8 cellular contexts compared by ENCODE assay signal in genomic region chr2:112437405-112437831, GRCh38. TPM values are rescaled to one million over a fixed set of nuclear protein-coding genes. Genes with fewer than 3 reads are reported as not detected.
A peak's percentile ranks its signal among the peaks of the same experiment; 100 is the strongest.
DNase-seq lines count a peak whose midpoint lies in the region; ATAC-seq, FAIRE-seq and TF ChIP-seq lines count a peak whose summit lies in the region.
"Not testable (repeated sequence)": the region's sequence is repeated elsewhere in the genome, so short reads cannot be mapped to it uniquely, and the experiment has no call there.

No MANE protein-coding gene starts in this region.

- H4K8ac ChIP-seq in mesenchymal stem cell (ENCODE audit: low read length), result not testable (repeated sequence)

- not testable (repeated sequence) for H3K18ac ChIP-seq in mesenchymal stem cell (ENCODE audit: low read depth in 1 of 2, low read length in 2 of 2)

- not testable (repeated sequence) for BruUV-seq in K562 (replicated peaks; lab: Mats Ljungman, UMichigan)

- not testable (repeated sequence) for TF ChIP-seq POLR2A in K562 (conservative IDR thresholded peaks at IDR 0.05); spleen (IDR thresholded peaks at IDR 0.05)

- not testable (repeated sequence) for H3K14ac ChIP-seq in mesenchymal stem cell (ENCODE audit: low read length in 2 of 2)

- H4K20me1 ChIP-seq in K562 (replicated peaks; ENCODE audit: control insufficient read depth, insufficient read depth, low read length), result not testable (repeated sequence)

- POLR2A ChIA-PET in K562 (lab: Yijun Ruan, JAX), result not testable (repeated sequence)

- intact Hi-C loops in K562 (cut with micrococcal nuclease); Right ventricle myocardium inferior (cut with DNase I); kidney (cut with DNase I): not testable (repeated sequence)
- intact Hi-C loops in spleen (cut with DNase I; ENCODE audit: low total_unique reads), result loop anchor here (10.0 kb wide), 1 partner anchor 313 kb away; no protein-coding TSS in a partner anchor

- H3K4ac ChIP-seq in mesenchymal stem cell (ENCODE audit: low read depth in 1 of 2, low read length in 2 of 2), result not testable (repeated sequence)

- TF ChIP-seq CTCF in K562 (IDR thresholded peaks at IDR 0.05 in 2 of 3, conservative IDR thresholded peaks at IDR 0.05 in 1 of 3; ENCODE audit: insufficient read depth in 2 of 3, low read depth in 1 of 3, low read length in 3 of 3); choroid plexus epithelial cell (conservative IDR thresholded peaks at IDR 0.05; ENCODE audit: low read depth, low read length); fibroblast of mammary gland (conservative IDR thresholded peaks at IDR 0.05; ENCODE audit: control insufficient read depth, insufficient read depth, low read depth, low read length); kidney (IDR thresholded peaks at IDR 0.05; ENCODE audit: borderline replicate concordance, extremely low read depth, insufficient read depth); spleen (IDR thresholded peaks at IDR 0.05 in 8 of 11, conservative IDR thresholded peaks at IDR 0.05 in 3 of 11): not testable (repeated sequence)

- not testable (repeated sequence) for H2AFZ ChIP-seq in K562 (ENCODE audit: low read depth, low read length); mesenchymal stem cell (ENCODE audit: low read depth, low read length)

- DNase-seq in ELF-1 (ENCODE audit: low read depth, low spot score) (peak; percentile 27), K562 (ENCODE audit: extremely low read depth in 1 of 4, low spot score in 3 of 4) (peak in 1 of 4 experiments; percentile 21), choroid plexus epithelial cell (ENCODE audit: low read depth) (peak; percentile 16), fibroblast of mammary gland (ENCODE audit: low read depth) (peak; percentile 12), Right ventricle myocardium inferior (ENCODE audit: missing footprints) (peak; percentile 32), kidney (peak; percentile 65), mesenchymal stem cell (peak; percentile 16), spleen (peak; percentile 67)

- H2BK5ac ChIP-seq in mesenchymal stem cell (ENCODE audit: low read depth, low read length, poor library complexity, severe bottlenecking), result not testable (repeated sequence)

- H3K4me1 ChIP-seq in K562 (replicated peaks in 1 of 2; ENCODE audit: control insufficient read depth in 2 of 2, insufficient read depth in 2 of 2, low read length in 2 of 2) (peaks cover 0 to 24% of the 10 kb centered on the region in 2 experiments; a peak in 2 of 5 replicates), spleen (peaks cover 0 to 11% (median under 1%) of the 10 kb centered on the region in 6 donors)
- H3K4me1 ChIP-seq in kidney (ENCODE audit: control insufficient read depth in 1 of 2, insufficient read depth in 1 of 2, low read depth in 1 of 2, low read length in 2 of 2); mesenchymal stem cell (ENCODE audit: control insufficient read depth, insufficient read depth, low read depth, low read length): not testable (repeated sequence)

- not testable (repeated sequence) for H3K27ac ChIP-seq in K562 (ENCODE audit: extremely low read depth, low read depth, low read length); kidney (ENCODE audit: low read depth in 2 of 2, low read length in 2 of 2); mesenchymal stem cell (ENCODE audit: low read length, poor library complexity, severe bottlenecking); spleen

- peak; percentile 69 for ATAC-seq in K562
- not testable (repeated sequence) for ATAC-seq in Right ventricle myocardium inferior

- peak overlapping the region in 1 of 2 experiments; percentile 17; a peak in 1 of 4 replicates for H3K9ac ChIP-seq in K562 (ENCODE audit: insufficient read depth in 1 of 2, low read depth in 2 of 2, low read length in 2 of 2)
- not testable (repeated sequence) for H3K9ac ChIP-seq in kidney (ENCODE audit: low read length in 2 of 2); mesenchymal stem cell (ENCODE audit: low read length)

- CTCF ChIA-PET in K562 (lab: Yijun Ruan, JAX; ENCODE audit: low intra/inter-chr PET ratio), result not testable (repeated sequence)

- not testable (repeated sequence) for H2BK15ac ChIP-seq in mesenchymal stem cell (ENCODE audit: low read depth, poor library complexity, severe bottlenecking)

- H3K36me3 ChIP-seq in K562 (ENCODE audit: control insufficient read depth, insufficient read depth, low read length); kidney (ENCODE audit: control insufficient read depth in 1 of 2, insufficient read depth in 2 of 2, low read length in 2 of 2); mesenchymal stem cell (ENCODE audit: control insufficient read depth in 1 of 2, insufficient read depth in 2 of 2, low read depth in 1 of 2, low read length in 2 of 2); spleen: not testable (repeated sequence)

- H3K27me3 ChIP-seq in K562 (ENCODE audit: control insufficient read depth in 2 of 2, insufficient read depth in 2 of 2, low read length in 2 of 2); mesenchymal stem cell (ENCODE audit: control insufficient read depth in 1 of 2, insufficient read depth in 1 of 2, low read length in 2 of 2): not testable (repeated sequence)
- peaks cover 0 to 13% (median 0%) of the 10 kb centered on the region in 7 donors for H3K27me3 ChIP-seq in spleen (replicated peaks in 1 of 7)

- not testable (repeated sequence) for H4K91ac ChIP-seq in mesenchymal stem cell (ENCODE audit: low read length)

- FAIRE-seq in K562 (lab: Jason Lieb, UNC); kidney (lab: Jason Lieb, UNC): not testable (repeated sequence)

- not testable (repeated sequence) for H2BK120ac ChIP-seq in mesenchymal stem cell (ENCODE audit: low read depth, low read length)

- H3K79me1 ChIP-seq in mesenchymal stem cell (replicated peaks; ENCODE audit: low read length, poor library complexity, severe bottlenecking), result not testable (repeated sequence)

- TF ChIP-seq EP300 in K562 (IDR thresholded peaks at IDR 0.05; ENCODE audit: low read length), result not testable (repeated sequence)

- not testable (repeated sequence) for H3K9me1 ChIP-seq in K562 (ENCODE audit: control insufficient read depth, insufficient read depth, low read length)

- not testable (repeated sequence) for H3K4me3 ChIP-seq in K562; choroid plexus epithelial cell (ENCODE audit: low read depth, low read length); fibroblast of mammary gland (ENCODE audit: control insufficient read depth, low read depth, low read length); kidney (ENCODE audit: low read length in 2 of 2); spleen
- H3K4me3 ChIP-seq in mesenchymal stem cell (ENCODE audit: insufficient read depth in 1 of 2, low read depth in 1 of 2, low read length in 2 of 2), result peak overlapping the region in 1 of 2 experiments; percentile 16

- in situ Hi-C loops in K562 (cut with MboI), result not testable (repeated sequence)

- WGBS in K562 (ENCODE audit: insufficient coverage, low coverage, missing lambda C conversion rate), result 8% methylated on average over 13 of the region's 16 CpGs
- WGBS in mesenchymal stem cell, result 81% methylated on average over 16 of the region's 16 CpGs
- 76 to 85% (median 79%) methylated on average over 14 to 16 of the region's 16 CpGs for WGBS in spleen, 5 donors

- H3K79me2 ChIP-seq in K562 (ENCODE audit: control insufficient read depth, insufficient read depth, low read length), result not testable (repeated sequence)

- TF ChIP-seq RAD21 in K562 (CRISPR knock-in tag; conservative IDR thresholded peaks at IDR 0.05 in 1 of 2, IDR thresholded peaks at IDR 0.05 in 1 of 2), result not testable (repeated sequence)

- H3K23ac ChIP-seq in mesenchymal stem cell (ENCODE audit: low read length in 2 of 2), result not testable (repeated sequence)

- not testable (repeated sequence) for H3K9me3 ChIP-seq in K562 (replicated peaks; ENCODE audit: control insufficient read depth, insufficient read depth, low read depth, low read length); kidney (ENCODE audit: control insufficient read depth in 1 of 2, low read length in 2 of 2); mesenchymal stem cell (ENCODE audit: control insufficient read depth, low read length); spleen

- not testable (repeated sequence) for H3K4me2 ChIP-seq in K562 (ENCODE audit: insufficient read depth, low read length); mesenchymal stem cell (ENCODE audit: low read length, poor library complexity, severe bottlenecking)

- not testable (repeated sequence) for H2BK12ac ChIP-seq in mesenchymal stem cell (ENCODE audit: low read length in 2 of 2)

- H2AK5ac ChIP-seq in mesenchymal stem cell (ENCODE audit: low read length, severe bottlenecking), result not testable (repeated sequence)

RNA-seq across cellular contexts. Expression of gene RGPD8, which starts 4.0 kb away (rescaled TPM):
- total RNA-seq in K562 (2011; cell fraction: chromatin; rRNA removed; ENCODE audit: low replicate concordance), result 3.3 TPM in 1 of 2 replicates, not detected in the other
- 0.13 and 0.33 TPM in 2 replicates for total RNA-seq in K562 (2011; cell fraction: nucleolus; rRNA removed)
- 0.88 and 1.5 TPM in 2 replicates for total RNA-seq in K562 (2011; cell fraction: nucleoplasm; rRNA removed)
- total RNA-seq in K562 (2014; rRNA removed) (0.14 TPM in 1 of 2 replicates, not detected in the other), K562 (2014; rRNA removed; fragmentation: Illumina TruSeq; extraction: Trizol) (0.15 and 0.26 TPM in 2 replicates), K562 (2015; rRNA removed; fragmentation: Illumina TruSeq; extraction: Trizol) (0.11 and 0.38 TPM in 2 replicates), K562 (2021) (0.45 and 0.47 TPM in 2 replicates), Right ventricle myocardium inferior (4.8 TPM), kidney (13.8 TPM), spleen (10 to 100 TPM; 11.1 to 35.4 (median 18.9) TPM)
- polyA plus RNA-seq in K562 (2011; rRNA removed) (0.11 and 0.17 TPM in 2 replicates), K562 (2014; fragmentation: Illumina TruSeq; extraction: Trizol) (0.04 and 0.07 TPM in 2 replicates), K562 (2014; fragmentation: Nextera tagmentation; extraction: Ambion mirVana) (under 1 TPM in 1 of 2 experiments, not detected in 1; 0.03 TPM), K562 (2014; rRNA removed) (0.07 and 0.08 TPM in 2 replicates), kidney (ENCODE audit: insufficient read depth, low read depth, low replicate concordance) (0.77 TPM), spleen (1 to 10 TPM in 1 of 3 donors, under 1 TPM in 2; 0.09 to 1.3 (median 0.49) TPM)
- polyA plus RNA-seq in K562 (2011; cell fraction: cytosol; rRNA removed), result 0.01 TPM in 1 of 2 replicates, not detected in the other
- 0.08 and 0.10 TPM in 2 replicates for polyA plus RNA-seq in K562 (2011; cell fraction: nucleus; rRNA removed)
- 0.10 and 0.12 TPM in 2 replicates for polyA plus RNA-seq in K562 (2012)
- 0.21 and 0.48 TPM in 2 replicates for polyA minus RNA-seq in K562 (2011; rRNA and poly(A)+ RNA removed)
- not detected in 2 replicates for polyA minus RNA-seq in K562 (2011; cell fraction: cytosol; rRNA and poly(A)+ RNA removed)
- polyA minus RNA-seq in K562 (2011; cell fraction: nucleus; rRNA and poly(A)+ RNA removed), result 0.22 and 0.40 TPM in 2 replicates
- 2.5 TPM for polyA plus RNA-seq in mesenchymal stem cell (2013, experiment 1 of 2)
- polyA plus RNA-seq in mesenchymal stem cell (2013, experiment 2 of 2), result 1.9 TPM

RNA-seq across cellular contexts. Expression of gene TTL, which starts 44.5 kb away (rescaled TPM):
- 55.7 and 73.0 TPM in 2 replicates for total RNA-seq in K562 (2011; cell fraction: chromatin; rRNA removed; ENCODE audit: low replicate concordance)
- total RNA-seq in K562 (2011; cell fraction: nucleolus; rRNA removed), result 25.7 and 30.9 TPM in 2 replicates
- 54.3 and 81.5 TPM in 2 replicates for total RNA-seq in K562 (2011; cell fraction: nucleoplasm; rRNA removed)
- total RNA-seq in K562 (2014; rRNA removed) (20.7 and 26.4 TPM in 2 replicates), K562 (2014; rRNA removed; fragmentation: Illumina TruSeq; extraction: Trizol) (54.4 and 57.4 TPM in 2 replicates), K562 (2015; rRNA removed; fragmentation: Illumina TruSeq; extraction: Trizol) (38.8 and 41.6 TPM in 2 replicates), K562 (2021) (51.4 and 53.5 TPM in 2 replicates), Right ventricle myocardium inferior (52.0 TPM), kidney (23.5 TPM), spleen (10 to 100 TPM; 17.6 to 29.8 (median 27.1) TPM)
- polyA plus RNA-seq in K562 (2011; rRNA removed) (26.5 and 34.9 TPM in 2 replicates), K562 (2014; fragmentation: Illumina TruSeq; extraction: Trizol) (37.9 and 41.8 TPM in 2 replicates), K562 (2014; fragmentation: Nextera tagmentation; extraction: Ambion mirVana) (10 to 100 TPM in 1 of 2 experiments, 1 to 10 TPM in 1; 9.4 to 11.2 TPM), K562 (2014; rRNA removed) (23.3 and 28.6 TPM in 2 replicates), kidney (ENCODE audit: insufficient read depth, low read depth, low replicate concordance) (11.1 TPM), spleen (10 to 100 TPM in 1 of 3 donors, 1 to 10 TPM in 2; 8.1 to 12.7 (median 9.1) TPM)
- polyA plus RNA-seq in K562 (2011; cell fraction: cytosol; rRNA removed), result 12.3 and 17.3 TPM in 2 replicates
- 25.6 and 32.6 TPM in 2 replicates for polyA plus RNA-seq in K562 (2011; cell fraction: nucleus; rRNA removed)
- 22.4 and 28.5 TPM in 2 replicates for polyA plus RNA-seq in K562 (2012)
- polyA minus RNA-seq in K562 (2011; rRNA and poly(A)+ RNA removed), result 43.4 and 50.3 TPM in 2 replicates
- polyA minus RNA-seq in K562 (2011; cell fraction: cytosol; rRNA and poly(A)+ RNA removed), result 22.6 and 32.4 TPM in 2 replicates
- 15.6 and 16.8 TPM in 2 replicates for polyA minus RNA-seq in K562 (2011; cell fraction: nucleus; rRNA and poly(A)+ RNA removed)
- 28.0 TPM for polyA plus RNA-seq in mesenchymal stem cell (2013, experiment 1 of 2)
- 27.8 TPM for polyA plus RNA-seq in mesenchymal stem cell (2013, experiment 2 of 2)
